ENCODE assay signal across 8 cellular contexts in genomic region chr2:102806250-102806837, GRCh38. TPM values are rescaled to one million over a fixed set of nuclear protein-coding genes. Genes with fewer than 3 reads are reported as not detected.
DNase-seq lines count a peak whose midpoint lies in the region; ATAC-seq and TF ChIP-seq lines count a peak whose summit lies in the region.

No MANE protein-coding gene starts in this region.

- intact Hi-C loops in esophagus muscularis mucosa (cut with DNase I): no loop called here
- intact Hi-C loops in natural killer cell (cut with micrococcal nuclease): no loop called here
- intact Hi-C loops in tibial artery (cut with DNase I; ENCODE audit: low total_unique reads): no loop called here

- ATAC-seq in GM18861 (IDR thresholded peaks at IDR 0.05; ENCODE audit: unreplicated experiment): peak; percentile 89
- peak; percentile 78 for ATAC-seq in HG03066 (IDR thresholded peaks at IDR 0.05; ENCODE audit: low read depth, unreplicated experiment)
- no peak for ATAC-seq in natural killer cell

- TF ChIP-seq CTCF in BE2C (IDR thresholded peaks at IDR 0.05; ENCODE audit: low read depth, low read length): peak; percentile 74
- peak; percentile 72 to 89 (median 77) for TF ChIP-seq CTCF in esophagus muscularis mucosa (IDR thresholded peaks at IDR 0.05)
- peak; percentile 65 for TF ChIP-seq CTCF in natural killer cell (IDR thresholded peaks at IDR 0.05)
- peak; percentile 70 to 77 for TF ChIP-seq CTCF in tibial artery (IDR thresholded peaks at IDR 0.05)

- no peaks in the 10 kb centered on the region for H3K4me1 ChIP-seq in BE2C
- peaks cover 0 to 7% (median 4%) of the 10 kb centered on the region in 4 donors for H3K4me1 ChIP-seq in esophagus muscularis mucosa
- H3K4me1 ChIP-seq in tibial artery: no peaks in the 10 kb centered on the region

- peaks cover 2 to 3% of the 10 kb centered on the region in 2 donors for H3K9me3 Mint-ChIP-seq in natural killer cell

- H3K36me3 Mint-ChIP-seq in natural killer cell: peaks cover 15% of the 10 kb centered on the region

- H3K27ac Mint-ChIP-seq in natural killer cell: no peak overlapping the region

- no peak for TF ChIP-seq EP300 in esophagus muscularis mucosa (IDR thresholded peaks at IDR 0.05)

- H3K36me3 ChIP-seq in BE2C (no peaks in the 10 kb centered on the region), esophagus muscularis mucosa (no peaks in the 10 kb centered on the region), tibial artery (peaks cover 0 to 9% (median 0%) of the 10 kb centered on the region in 3 donors)

- H3K27me3 Mint-ChIP-seq in natural killer cell (ENCODE audit: low read depth in 2 of 2): no peaks in the 10 kb centered on the region

- H3K4me3 Mint-ChIP-seq in natural killer cell: no peak overlapping the region

- H3K4me1 Mint-ChIP-seq in natural killer cell: peaks cover 7% of the 10 kb centered on the region in 2 donors

- DNase-seq in BE2C (peak; percentile 49), NCI-H345 (lab: John Stamatoyannopoulos, UW) (peak; percentile 48), esophagus muscularis mucosa (ENCODE audit: extremely low spot score) (peak; percentile 93), natural killer cell (no peak), tibial artery (peak; percentile 72 to 74)
- DNase-seq in activated CD4-positive, alpha-beta T cell treated with anti-CD3 and anti-CD28 coated beads, Interleukin-2, amount 50 U/mL, for 4 hours: peak; percentile 5 to 12

- H3K27me3 ChIP-seq in BE2C: no peaks in the 10 kb centered on the region
- no peaks in the 10 kb centered on the region for H3K27me3 ChIP-seq in esophagus muscularis mucosa
- no peaks in the 10 kb centered on the region for H3K27me3 ChIP-seq in tibial artery

- H3K4me3 ChIP-seq in BE2C (ENCODE audit: low read depth, low read length): no peak overlapping the region
- H3K4me3 ChIP-seq in esophagus muscularis mucosa: no peak overlapping the region
- H3K4me3 ChIP-seq in tibial artery: no peak overlapping the region

- no peak for TF ChIP-seq POLR2A in esophagus muscularis mucosa (IDR thresholded peaks at IDR 0.05; ENCODE audit: low read depth)

- no peak overlapping the region for H3K27ac ChIP-seq in esophagus muscularis mucosa (replicated peaks in 1 of 4)
- H3K27ac ChIP-seq in tibial artery: no peak overlapping the region

- H3K9me3 ChIP-seq in BE2C (no peaks in the 10 kb centered on the region), esophagus muscularis mucosa (peaks cover 0 to 9% (median 8%) of the 10 kb centered on the region in 4 donors), tibial artery (peaks cover 0 to 9% (median 8%) of the 10 kb centered on the region in 3 donors)

- WGBS in esophagus muscularis mucosa: 38% methylated on average over 9 of the region's 9 CpGs

RNA-seq across cellular contexts. Expression of gene TMEM182, which starts 44.5 kb away (rescaled TPM):
- 0.82 TPM for polyA plus RNA-seq in BE2C (2012; ENCODE audit: insufficient read depth, insufficient read length, low read depth)
- total RNA-seq in esophagus muscularis mucosa (1 to 10 TPM in 2 of 4 donors, under 1 TPM in 2; 0.17 to 2.8 (median 0.72) TPM), natural killer cell (1 to 10 TPM; 3.2 to 4.9 (median 4.1) TPM)

Comparison
In these comparisons a context has a peak if more than half of its experiments do, and no peak if none do; other contexts are left out.
1. ATAC-seq: peak in GM18861 (single experiment) and HG03066 (single experiment); none in natural killer cell (0 of 3).
2. Peak in every context shown above with its lines, with median percentiles within 50 percentile points of each other: CTCF ChIP-seq.